ENCODE assay signal across 1 cellular context in genomic region chr17:81720267-81721071, GRCh38.
TF ChIP-seq lines count a peak whose summit lies in the region.

No MANE protein-coding gene starts in this region.

TF ChIP-seq in HepG2, 621 proteins besides CTCF, POLR2A, EP300 and RAD21:
- TF ChIP-seq ZNF329 (CRISPR knock-in tag; IDR thresholded peaks at IDR 0.05; ENCODE audit: low read depth), result no peak
- no peak for TF ChIP-seq ZNF776 (CRISPR knock-in tag; IDR thresholded peaks at IDR 0.05)
- TF ChIP-seq TAF15 (IDR thresholded peaks at IDR 0.05; ENCODE audit: low read depth, low read length, poor library complexity, severe bottlenecking), result peak; percentile 42
- no peak for TF ChIP-seq ZNF569 (CRISPR knock-in tag; IDR thresholded peaks at IDR 0.05; ENCODE audit: borderline replicate concordance)
- no peak for TF ChIP-seq GLMP (CRISPR knock-in tag; IDR thresholded peaks at IDR 0.05; ENCODE audit: borderline replicate concordance)
- TF ChIP-seq ZSCAN30 (CRISPR knock-in tag; IDR thresholded peaks at IDR 0.05), result 0 out of 2 replicates have a peak, but pooled peaks have one; percentile 55
- TF ChIP-seq POLR2AphosphoS2 (IDR thresholded peaks at IDR 0.05; ENCODE audit: low read depth, low read length), result 0 out of 2 replicates have a peak, but pooled peaks have one; percentile 64
- TF ChIP-seq RBFOX2 (IDR thresholded peaks at IDR 0.05; ENCODE audit: low read depth, low read length), result peak; percentile 53
- TF ChIP-seq ZNF333 (CRISPR knock-in tag; IDR thresholded peaks at IDR 0.05; ENCODE audit: borderline replicate concordance), result 0 out of 2 replicates have a peak, but pooled peaks have one; percentile 33
- TF ChIP-seq ZC3H13 (CRISPR knock-in tag; IDR thresholded peaks at IDR 0.05), result peak; percentile 32; the same call in 1 of the 2 replicates
- TF ChIP-seq CCDC6 (CRISPR knock-in tag; IDR thresholded peaks at IDR 0.05), result 0 out of 2 replicates have a peak, but pooled peaks have one; percentile 29
- TF ChIP-seq ZFY (CRISPR knock-in tag; IDR thresholded peaks at IDR 0.05), result peak; percentile 8; the same call in 1 of the 2 replicates
- TF ChIP-seq MYC (CRISPR knock-in tag; IDR thresholded peaks at IDR 0.05; ENCODE audit: borderline replicate concordance), result 0 out of 2 replicates have a peak, but pooled peaks have one; percentile 13
- TF ChIP-seq ZNF549 (CRISPR knock-in tag; IDR thresholded peaks at IDR 0.05), result no peak
- TF ChIP-seq MYPOP (CRISPR knock-in tag; IDR thresholded peaks at IDR 0.05), result no peak
- TF ChIP-seq POLR2AphosphoS5 (IDR thresholded peaks at IDR 0.05; ENCODE audit: low read depth, low read length), result peak; percentile 31; the same call in 1 of the 2 replicates
- TF ChIP-seq BORCS8-MEF2B (CRISPR knock-in tag; IDR thresholded peaks at IDR 0.05), result peak; percentile 36; the same call in 1 of the 2 replicates
- TF ChIP-seq ZFYVE20 (CRISPR knock-in tag; IDR thresholded peaks at IDR 0.05; ENCODE audit: borderline replicate concordance, low read depth), result no peak
- TF ChIP-seq NONO (IDR thresholded peaks at IDR 0.05), result no peak
- TF ChIP-seq NONO (CRISPR knock-in tag; conservative IDR thresholded peaks at IDR 0.05), result 0 out of 2 replicates have a peak, but pooled peaks have one; percentile 5
- TF ChIP-seq AGO2 (optimal IDR thresholded peaks at IDR 0.05; ENCODE audit: low read depth, low read length), result peak; percentile 97
- no peak for TF ChIP-seq ZNF160 (CRISPR knock-in tag; IDR thresholded peaks at IDR 0.05)
- TF ChIP-seq ZNF280B (CRISPR knock-in tag; IDR thresholded peaks at IDR 0.05; ENCODE audit: borderline replicate concordance), result 0 out of 2 replicates have a peak, but pooled peaks have one; percentile 5
- peak; percentile 41 for TF ChIP-seq AGO1 (IDR thresholded peaks at IDR 0.05; ENCODE audit: low read depth, low read length, poor library complexity, severe bottlenecking)
- TF ChIP-seq ZIK1 (CRISPR knock-in tag; IDR thresholded peaks at IDR 0.05; ENCODE audit: borderline replicate concordance, low read depth), result no peak
- TF ChIP-seq NFKB2 (CRISPR knock-in tag; IDR thresholded peaks at IDR 0.05; ENCODE audit: borderline replicate concordance), result 0 out of 2 replicates have a peak, but pooled peaks have one; percentile 40
